8 cellular contexts compared by ENCODE assay signal in genomic region chr17:44400226-44400847, GRCh38. TPM values are rescaled to one million over a fixed set of nuclear protein-coding genes. Genes with fewer than 3 reads are reported as not detected.
A peak's percentile ranks its signal among the peaks of the same experiment; 100 is the strongest.
DNase-seq lines count a peak whose midpoint lies in the region; ATAC-seq and TF ChIP-seq lines count a peak whose summit lies in the region.

No MANE protein-coding gene starts in this region.

- H3K4me3 Mint-ChIP-seq in activated T-helper 17 cell treated with anti-CD3 and anti-CD28 coated beads, Interleukin-2, amount 50 U/mL, for 72 hours = no peak overlapping the region

- peaks cover 65% of the 10 kb centered on the region for H3K36me3 ChIP-seq in MG63

- H3K36me3 Mint-ChIP-seq in activated T-helper 17 cell treated with anti-CD3 and anti-CD28 coated beads, Interleukin-2, amount 50 U/mL, for 72 hours (ENCODE audit: low read depth) = peaks cover 85% of the 10 kb centered on the region

- H3K9me3 ChIP-seq in MG63 = no peaks in the 10 kb centered on the region

- peak; percentile 60 for TF ChIP-seq CTCF in AG09309 (IDR thresholded peaks at IDR 0.05; ENCODE audit: control insufficient read depth, insufficient read depth, low read depth, low read length, missing control alignments)
- TF ChIP-seq CTCF in GM13977 (IDR thresholded peaks at IDR 0.05; ENCODE audit: extremely low read depth, insufficient read depth, missing control alignments) = peak; percentile 56

- peaks cover 7% of the 10 kb centered on the region for H3K4me1 Mint-ChIP-seq in activated T-helper 17 cell treated with anti-CD3 and anti-CD28 coated beads, Interleukin-2, amount 50 U/mL, for 72 hours

- H3K9me3 Mint-ChIP-seq in activated T-helper 17 cell treated with anti-CD3 and anti-CD28 coated beads, Interleukin-2, amount 50 U/mL, for 72 hours = no peaks in the 10 kb centered on the region

- H3K27me3 ChIP-seq in MG63 = no peaks in the 10 kb centered on the region

- H3K4me3 ChIP-seq in AG09309 (ENCODE audit: control insufficient read depth, low read depth, low read length) (no peak overlapping the region), MG63 (no peak overlapping the region)

- in situ Hi-C loops in GM13977 (cut with MboI; ENCODE audit: low pct_unique_long_range_greater_than_20kb, low sequenced_read_pairs, unreplicated experiment) = loop anchor here (10.0 kb wide), 1 partner anchor 124 kb away; no protein-coding TSS in a partner anchor

- no peaks in the 10 kb centered on the region for H3K27me3 Mint-ChIP-seq in activated T-helper 17 cell treated with anti-CD3 and anti-CD28 coated beads, Interleukin-2, amount 50 U/mL, for 72 hours

- no peak for ATAC-seq in activated T-helper 17 cell treated with anti-CD3 and anti-CD28 coated beads, Interleukin-2, amount 50 U/mL, for 72 hours (replicated peaks)
- no peak for ATAC-seq in HG02840 (IDR thresholded peaks at IDR 0.05; ENCODE audit: low FRiP score, unreplicated experiment)

- peak overlapping the region; percentile 61 for H3K27ac Mint-ChIP-seq in activated T-helper 17 cell treated with anti-CD3 and anti-CD28 coated beads, Interleukin-2, amount 50 U/mL, for 72 hours

- DNase-seq in AG09309 (ENCODE audit: low read depth) = no peak
- no peak for DNase-seq in GM13977 (ENCODE audit: low spot score)
- DNase-seq in kidney glomerular epithelial cell (lab: John Stamatoyannopoulos, UW) = peak; percentile 17
- DNase-seq in MG63 = no peak
- DNase-seq in ureter (ENCODE audit: low spot score) = no peak
- DNase-seq in activated CD4-positive, CD25-positive, alpha-beta regulatory T cell treated with anti-CD3 and anti-CD28 coated beads, Interleukin-2, amount 50 U/mL, for 72 hours = no peak

RNA-seq across cellular contexts. Expression of gene ITGA2B, which starts 10.9 kb away (rescaled TPM):
- total RNA-seq in activated T-helper 17 cell treated with anti-CD3 and anti-CD28 coated beads, Interleukin-2, amount 50 U/mL, for 72 hours = 1 to 10 TPM; 2.2 to 3.7 TPM
- not detected in 2 replicates for total RNA-seq in MG63 (2014; rRNA removed; shearing (Covaris generic); ENCODE audit: low replicate concordance)
- 1.1 TPM for total RNA-seq in ureter

RNA-seq across cellular contexts. Expression of gene FAM171A2, which starts 36.7 kb away (rescaled TPM):
- under 1 TPM; 0.17 to 0.32 TPM for total RNA-seq in activated T-helper 17 cell treated with anti-CD3 and anti-CD28 coated beads, Interleukin-2, amount 50 U/mL, for 72 hours
- total RNA-seq in MG63 (2014; rRNA removed; shearing (Covaris generic); ENCODE audit: low replicate concordance) = 2.1 and 9.3 TPM in 2 replicates
- total RNA-seq in ureter = 0.78 TPM

RNA-seq across cellular contexts. Expression of gene GRN, which starts 55.2 kb away (rescaled TPM):
- total RNA-seq in activated T-helper 17 cell treated with anti-CD3 and anti-CD28 coated beads, Interleukin-2, amount 50 U/mL, for 72 hours = 10 to 100 TPM; 48.5 to 54.5 TPM
- 109 and 170 TPM in 2 replicates for total RNA-seq in MG63 (2014; rRNA removed; shearing (Covaris generic); ENCODE audit: low replicate concordance)
- total RNA-seq in ureter = 341 TPM
